ENCODE assay signal across 1 cellular context in the genomic region with DNA sequence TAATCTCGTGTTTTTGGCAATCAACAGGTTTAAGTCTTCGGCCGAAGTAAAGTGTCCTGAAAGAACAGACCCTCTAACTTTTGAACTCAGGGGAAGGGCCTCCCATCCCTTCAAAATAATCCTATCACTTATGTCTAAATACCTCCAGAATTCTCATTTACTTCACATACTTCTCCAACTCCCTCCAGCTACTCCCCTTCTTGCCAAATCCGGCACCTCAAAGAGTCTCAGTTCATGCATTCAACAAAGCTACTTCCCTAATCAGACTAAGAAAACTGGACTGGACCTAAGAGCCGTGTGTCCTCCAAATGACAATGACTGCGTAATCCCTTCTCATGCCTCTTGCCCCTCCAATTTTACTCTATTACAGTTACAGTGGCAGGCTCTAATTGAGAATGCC.
A peak's percentile ranks its signal among the peaks of the same experiment; 100 is the strongest.
TF ChIP-seq lines count a peak whose summit lies in the region.

No MANE protein-coding gene starts in this region.

TF ChIP-seq in K562, 482 proteins besides CTCF, POLR2A, EP300 and RAD21:
- TF ChIP-seq ZNF695 (CRISPR knock-in tag; IDR thresholded peaks at IDR 0.05) (no peak), KAT2B (IDR thresholded peaks at IDR 0.05; ENCODE audit: low read depth, low read length) (no peak), CEBPB (tag; IDR thresholded peaks at IDR 0.05) (0 out of 2 replicates have a peak, but pooled peaks have one; percentile 9), MCM7 (IDR thresholded peaks at IDR 0.05) (no peak)
- TF ChIP-seq, protein P1, sequence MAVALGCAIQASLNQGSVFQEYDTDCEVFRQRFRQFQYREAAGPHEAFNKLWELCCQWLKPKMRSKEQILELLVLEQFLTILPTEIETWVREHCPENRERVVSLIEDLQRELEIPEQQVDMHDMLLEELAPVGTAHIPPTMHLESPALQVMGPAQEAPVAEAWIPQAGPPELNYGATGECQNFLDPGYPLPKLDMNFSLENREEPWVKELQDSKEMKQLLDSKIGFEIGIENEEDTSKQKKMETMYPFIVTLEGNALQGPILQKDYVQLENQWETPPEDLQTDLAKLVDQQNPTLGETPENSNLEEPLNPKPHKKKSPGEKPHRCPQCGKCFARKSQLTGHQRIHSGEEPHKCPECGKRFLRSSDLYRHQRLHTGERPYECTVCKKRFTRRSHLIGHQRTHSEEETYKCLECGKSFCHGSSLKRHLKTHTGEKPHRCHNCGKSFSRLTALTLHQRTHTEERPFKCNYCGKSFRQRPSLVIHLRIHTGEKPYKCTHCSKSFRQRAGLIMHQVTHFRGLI (CRISPR knock-in tag; IDR thresholded peaks at IDR 0.05) = no peak
